24 cellular contexts compared by ENCODE assay signal in genomic region chr6:139509167-139509566, GRCh38.
"Had no signal": no experiment of that assay in that cellular context is flagged by ENCODE, and none has a peak within 500 bp of the region (broad histone marks: within the 10 kb centered on the region; RNA-seq: fewer than 3 reads in every experiment).

No MANE protein-coding gene starts in this region.

- H3K4me1 ChIP-seq: pancreas, spleen, tibial nerve, uterus had no signal

- FAIRE-seq: kidney, pancreas, small intestine had no signal

- H3K27me3 ChIP-seq: heart left ventricle, pancreas, sigmoid colon, spleen, tibial nerve, uterus had no signal

- H3K36me3 Mint-ChIP-seq: immature natural killer cell; mesothelial cell of epicardium; naive thymus-derived CD4-positive, alpha-beta T cell; natural killer cell treated with Interleukin-12 subunit alpha and Interleukin-12 subunit beta and Interleukin-15 and Interleukin-18, amount 100 ng/mL, for 72 hours; stimulated activated effector memory CD8-positive, alpha-beta T cell treated with anti-CD3 and anti-CD28 coated beads, Interleukin-12 subunit alpha, Interleukin-12 subunit beta, amount 100 ng/mL, for 72 hours; type B pancreatic cell had no signal

- H3K27ac Mint-ChIP-seq: immature natural killer cell; mesothelial cell of epicardium; naive thymus-derived CD4-positive, alpha-beta T cell; natural killer cell treated with Interleukin-12 subunit alpha and Interleukin-12 subunit beta and Interleukin-15 and Interleukin-18, amount 100 ng/mL, for 72 hours; stimulated activated effector memory CD8-positive, alpha-beta T cell treated with anti-CD3 and anti-CD28 coated beads, Interleukin-12 subunit alpha, Interleukin-12 subunit beta, amount 100 ng/mL, for 72 hours; stimulated activated naive CD8-positive, alpha-beta T cell treated with anti-CD3 and anti-CD28 coated beads, Interleukin-15, amount 100 ng/mL, for 72 hours; type B pancreatic cell had no signal

- ATAC-seq: lower lobe of right lung; naive thymus-derived CD4-positive, alpha-beta T cell; natural killer cell treated with Interleukin-12 subunit alpha and Interleukin-12 subunit beta and Interleukin-15 and Interleukin-18, amount 100 ng/mL, for 72 hours; pancreas; stimulated activated effector memory CD8-positive, alpha-beta T cell treated with anti-CD3 and anti-CD28 coated beads, Interleukin-12 subunit alpha, Interleukin-12 subunit beta, amount 100 ng/mL, for 72 hours; stimulated activated naive CD8-positive, alpha-beta T cell treated with anti-CD3 and anti-CD28 coated beads, Interleukin-15, amount 100 ng/mL, for 72 hours had no signal

- DNase-seq: heart left ventricle; hypothalamus; immature natural killer cell; kidney; lower lobe of right lung; mammary epithelial cell; mesenchymal stem cell; naive thymus-derived CD4-positive, alpha-beta T cell; nucleus accumbens; pancreas; psoas muscle; sigmoid colon; small intestine; spleen; stimulated activated CD4-positive, alpha-beta T cell treated with anti-CD3 and anti-CD28 coated beads, Interleukin-4, amount 100 ng/mL, for 24 hours; stimulated activated naive CD4-positive, alpha-beta T cell treated with Interleukin-2 at 50 U/mL for 16 hours; stimulated activated naive CD8-positive, alpha-beta T cell treated with anti-CD3 and anti-CD28 coated beads, Interleukin-15, amount 100 ng/mL, for 72 hours; substantia nigra; uterus had no signal

- H3K27me3 Mint-ChIP-seq: type B pancreatic cell had no signal

- H3K27ac ChIP-seq: lower lobe of right lung, pancreas, psoas muscle, spleen had no signal

- H3K4me3 Mint-ChIP-seq: immature natural killer cell; mesothelial cell of epicardium; naive thymus-derived CD4-positive, alpha-beta T cell; natural killer cell treated with Interleukin-12 subunit alpha and Interleukin-12 subunit beta and Interleukin-15 and Interleukin-18, amount 100 ng/mL, for 72 hours; stimulated activated effector memory CD8-positive, alpha-beta T cell treated with anti-CD3 and anti-CD28 coated beads, Interleukin-12 subunit alpha, Interleukin-12 subunit beta, amount 100 ng/mL, for 72 hours; stimulated activated naive CD8-positive, alpha-beta T cell treated with anti-CD3 and anti-CD28 coated beads, Interleukin-15, amount 100 ng/mL, for 72 hours; type B pancreatic cell had no signal

- H3K4me1 Mint-ChIP-seq: immature natural killer cell; naive thymus-derived CD4-positive, alpha-beta T cell; stimulated activated effector memory CD8-positive, alpha-beta T cell treated with anti-CD3 and anti-CD28 coated beads, Interleukin-12 subunit alpha, Interleukin-12 subunit beta, amount 100 ng/mL, for 72 hours; stimulated activated naive CD8-positive, alpha-beta T cell treated with anti-CD3 and anti-CD28 coated beads, Interleukin-15, amount 100 ng/mL, for 72 hours had no signal

- H3K4me3 ChIP-seq: heart left ventricle, lower lobe of right lung, pancreas, psoas muscle, sigmoid colon, spleen, tibial nerve, uterus had no signal

- H3K36me3 ChIP-seq: heart left ventricle, lower lobe of right lung, pancreas, sigmoid colon, spleen, tibial nerve, uterus had no signal

- H3K9me3 ChIP-seq: heart left ventricle, lower lobe of right lung, pancreas, psoas muscle, sigmoid colon, spleen, tibial nerve, uterus had no signal

- H3K9me3 Mint-ChIP-seq: immature natural killer cell; mesothelial cell of epicardium; naive thymus-derived CD4-positive, alpha-beta T cell; natural killer cell treated with Interleukin-12 subunit alpha and Interleukin-12 subunit beta and Interleukin-15 and Interleukin-18, amount 100 ng/mL, for 72 hours; stimulated activated effector memory CD8-positive, alpha-beta T cell treated with anti-CD3 and anti-CD28 coated beads, Interleukin-12 subunit alpha, Interleukin-12 subunit beta, amount 100 ng/mL, for 72 hours; stimulated activated naive CD8-positive, alpha-beta T cell treated with anti-CD3 and anti-CD28 coated beads, Interleukin-15, amount 100 ng/mL, for 72 hours; type B pancreatic cell had no signal
